39 cellular contexts compared by ENCODE assay signal in genomic region chr7:139531094-139531493, GRCh38. TPM values are rescaled to one million over a fixed set of nuclear protein-coding genes. Genes with fewer than 3 reads are reported as not detected.
"Had no signal": no experiment of that assay in that cellular context is flagged by ENCODE, and none has a peak within 500 bp of the region (broad histone marks: within the 10 kb centered on the region; RNA-seq: fewer than 3 reads in every experiment).

No MANE protein-coding gene starts in this region.

- H3K27ac ChIP-seq: KMS-11 had no signal

- H3K9ac ChIP-seq: KMS-11 had no signal

- H3K4me2 ChIP-seq: KMS-11 had no signal

- DNase-seq: Karpas-422, Kasumi-1, MG63, MM.1S, MV-4-11, NCI-H1048, NCI-H1092, NCI-H1092 treated with DMSO at 0.1 percent for 48 hours, NCI-H1105, NCI-H1105 treated with DMSO at 0.1 percent for 48 hours, NCI-H1417, NCI-H1417 treated with DMSO at 0.1 percent for 48 hours, NCI-H1436, NCI-H1436 treated with DMSO at 0.1 percent for 48 hours, NCI-H146, NCI-H1694, NCI-H1694 treated with DMSO at 0.1 percent for 48 hours, NCI-H187, NCI-H187 treated with DMSO at 0.1 percent for 48 hours, NCI-H1930, NCI-H2029, NCI-H2029 treated with DMSO at 0.1 percent for 48 hours, NCI-H2081, NCI-H2081 treated with DMSO at 0.1 percent for 48 hours, NCI-H2107, NCI-H2171, NCI-H2171 treated with DMSO at 0.1 percent for 48 hours, NCI-H2227 treated with DMSO at 0.1 percent for 48 hours, NCI-H226, NCI-H345, NCI-H446, NCI-H446 treated with DMSO at 0.1 percent for 48 hours, NCI-H510A, NCI-H510A treated with DMSO at 0.1 percent for 48 hours had no signal

- H3K27me3 ChIP-seq: MG63 had no signal

- H3K4me3 ChIP-seq: MG63 had no signal

- H3K9me3 ChIP-seq: MG63 had no signal

- H3K36me3 ChIP-seq: MG63 had no signal

RNA-seq across cellular contexts. Expression of gene CLEC2L, which starts 7.6 kb away (rescaled TPM):
- total RNA-seq: LHCN-M2, M059J, MCF 10A, NCI-H460 had no signal

RNA-seq across cellular contexts. Expression of gene KLRG2, which starts 47.6 kb away (rescaled TPM):
- total RNA-seq: LHCN-M2 had no signal
